In genomic region chr11:107562647-107563208, GRCh38 we compare ENCODE assay signal across 9 cellular contexts. TPM values are rescaled to one million over a fixed set of nuclear protein-coding genes. Genes with fewer than 3 reads are reported as not detected.
DNase-seq lines count a peak whose midpoint lies in the region; ATAC-seq and TF ChIP-seq lines count a peak whose summit lies in the region.
"Had no signal": no experiment of that assay in that cellular context is flagged by ENCODE, and none has a peak within 500 bp of the region (broad histone marks: within the 10 kb centered on the region; RNA-seq: fewer than 3 reads in every experiment).

No MANE protein-coding gene starts in this region.

- H3K27ac Mint-ChIP-seq in activated CD4-positive, alpha-beta T cell treated with anti-CD3 and anti-CD28 coated beads for 36 hours = peak overlapping the region; percentile 90

- H3K27me3 Mint-ChIP-seq in activated CD4-positive, alpha-beta T cell treated with anti-CD3 and anti-CD28 coated beads for 36 hours = no peaks in the 10 kb centered on the region

- TF ChIP-seq CTCF in OCI-LY7 (conservative IDR thresholded peaks at IDR 0.05; ENCODE audit: low read length) = no peak
- no peak for TF ChIP-seq CTCF in choroid plexus epithelial cell (conservative IDR thresholded peaks at IDR 0.05; ENCODE audit: low read depth, low read length)

- H3K4me3 ChIP-seq in OCI-LY7 (ENCODE audit: low read depth, low read length, poor library complexity, severe bottlenecking) (peak overlapping the region; percentile 76), choroid plexus epithelial cell (ENCODE audit: low read depth, low read length) (no peak overlapping the region)

- POLR2A ChIA-PET in activated CD4-positive, alpha-beta T cell treated with anti-CD3 and anti-CD28 coated beads for 36 hours (lab: Charles Lee) = interaction anchor here (0.5 to 0.8 kb wide), 4 partner anchors 19 to 212 kb away, joined by 3 to 9 read pairs (median 3); no protein-coding TSS in a partner anchor
- POLR2A ChIA-PET in OCI-LY7 (lab: Charles Lee) = interaction anchor here (1.0 to 3.6 kb wide), 7 partner anchors 9 to 126 kb away, joined by 3 to 32 read pairs (median 6); partner anchors contain the start of gene CWF19L2

- H2AFZ ChIP-seq in OCI-LY7 (ENCODE audit: low read length) = no peak overlapping the region

- no peak for DNase-seq in activated CD4-positive, alpha-beta T cell treated with anti-CD3 and anti-CD28 coated beads for 36 hours
- no peak for DNase-seq in activated CD4-positive, alpha-beta T cell treated with anti-CD3 and anti-CD28 coated beads for 1 hour
- DNase-seq in OCI-LY7 (ENCODE audit: low spot score) = no peak
- peak; percentile 62 for DNase-seq in choroid plexus epithelial cell (ENCODE audit: low read depth)
- peak; percentile 87 for DNase-seq in renal cortical epithelial cell (ENCODE audit: low read depth)
- DNase-seq in SHP77 treated with DMSO at 0.1 percent for 48 hours (lab: John Stamatoyannopoulos, UW) = no peak
- no peak for DNase-seq in NCI-H2227 treated with DMSO at 0.1 percent for 48 hours (lab: John Stamatoyannopoulos, UW)
- DNase-seq in NAMALWA (ENCODE audit: low spot score) = no peak
- DNase-seq: NCI-H510A had no signal

- peak overlapping the region; percentile 15 for H3K27ac ChIP-seq in OCI-LY7 (ENCODE audit: low read depth, low read length, poor library complexity, severe bottlenecking)

- H4K20me1 ChIP-seq in OCI-LY7 (ENCODE audit: insufficient read depth, low read length) = no peaks in the 10 kb centered on the region

- H3K4me1 Mint-ChIP-seq in activated CD4-positive, alpha-beta T cell treated with anti-CD3 and anti-CD28 coated beads for 36 hours = peaks cover 59% of the 10 kb centered on the region

- peaks cover 21% of the 10 kb centered on the region for H3K36me3 Mint-ChIP-seq in activated CD4-positive, alpha-beta T cell treated with anti-CD3 and anti-CD28 coated beads for 36 hours (ENCODE audit: low read depth)

- H3K4me2 ChIP-seq in OCI-LY7 (ENCODE audit: low read length) = peak overlapping the region; percentile 99

- H3K36me3 ChIP-seq in OCI-LY7 (ENCODE audit: insufficient read depth, low read length) = peaks cover 39% of the 10 kb centered on the region

- H3K4me1 ChIP-seq in OCI-LY7 (ENCODE audit: insufficient read depth, low read length, poor library complexity, severe bottlenecking) = peaks cover 38% of the 10 kb centered on the region

- intact Hi-C loops in activated CD4-positive, alpha-beta T cell treated with anti-CD3 and anti-CD28 coated beads for 36 hours (cut with DNase I, micrococcal nuclease) = loop anchor here (1.0 to 10.0 kb wide), 6 partner anchors 127 to 1105 kb away; partner anchors contain the start of genes ATM (in 1 of the 2), C11orf65 (in 1 of the 2), DDX10 (in 1 of the 2) and EXPH5 (in 1 of the 2)
- intact Hi-C loops in OCI-LY7 (cut with micrococcal nuclease; ENCODE audit: unreplicated experiment) = loop anchor here (1.0 to 10.0 kb wide), 5 partner anchors 45 to 662 kb away; partner anchors contain the start of genes ATM, CUL5 and NPAT

- CTCF ChIA-PET in activated CD4-positive, alpha-beta T cell treated with anti-CD3 and anti-CD28 coated beads for 36 hours (lab: Charles Lee) = interaction anchor here (0.5 to 6.9 kb wide), 12 partner anchors 10 to 336 kb away, joined by 3 to 49 read pairs (median 5); partner anchors contain the start of gene CWF19L2
- CTCF ChIA-PET in OCI-LY7 (lab: Charles Lee; ENCODE audit: unreplicated experiment) = interaction anchor here (0.6 to 2.1 kb wide), 3 partner anchors 9 to 126 kb away, joined by 3 to 11 read pairs (median 7); no protein-coding TSS in a partner anchor

- peaks cover 55% of the 10 kb centered on the region for H3K79me2 ChIP-seq in OCI-LY7 (ENCODE audit: insufficient read depth, low read depth, low read length)

- BruUV-seq in OCI-LY7 (replicated peaks; lab: Mats Ljungman, UMichigan) = no TSS peak

- H3K9me3 Mint-ChIP-seq in activated CD4-positive, alpha-beta T cell treated with anti-CD3 and anti-CD28 coated beads for 36 hours (ENCODE audit: low read depth) = no peaks in the 10 kb centered on the region

- no peaks in the 10 kb centered on the region for H3K9me3 ChIP-seq in OCI-LY7 (ENCODE audit: low read length)

- H3K4me3 Mint-ChIP-seq in activated CD4-positive, alpha-beta T cell treated with anti-CD3 and anti-CD28 coated beads for 36 hours = peak overlapping the region; percentile 39

- no peaks in the 10 kb centered on the region for H3K9me2 ChIP-seq in OCI-LY7 (ENCODE audit: insufficient read depth, low read length)

- ATAC-seq in activated CD4-positive, alpha-beta T cell treated with anti-CD3 and anti-CD28 coated beads for 36 hours = peak; percentile 43

RNA-seq across cellular contexts. Expression of gene ALKBH8, which starts 2.8 kb away (rescaled TPM):
- total RNA-seq in activated CD4-positive, alpha-beta T cell treated with anti-CD3 and anti-CD28 coated beads for 36 hours = 10 to 100 TPM; 11.4 to 12.6 TPM
- total RNA-seq in OCI-LY7 (2014; rRNA removed; shearing (Covaris generic)) = 12.2 and 21.3 TPM in 2 replicates
- 16.8 and 20.0 TPM in 2 replicates for total RNA-seq in OCI-LY7 (2022)
- total RNA-seq in renal cortical epithelial cell = 8.9 and 9.8 TPM in 2 replicates

RNA-seq across cellular contexts. Expression of gene ELMOD1, which starts 28.2 kb away (rescaled TPM):
- total RNA-seq in activated CD4-positive, alpha-beta T cell treated with anti-CD3 and anti-CD28 coated beads for 36 hours = not detected
- total RNA-seq in OCI-LY7 (2014; rRNA removed; shearing (Covaris generic)) = not detected in 2 replicates
- total RNA-seq in OCI-LY7 (2022) (not detected in 2 replicates), renal cortical epithelial cell (0.10 TPM in 1 of 2 replicates, not detected in the other)

Comparison
In these comparisons a context has a peak if more than half of its experiments do, and no peak if none do; other contexts are left out.
1. DNase-seq: peak in choroid plexus epithelial cell (single experiment) and renal cortical epithelial cell (single experiment); none in activated CD4-positive, alpha-beta T cell treated with anti-CD3 and anti-CD28 coated beads for 36 hours (single experiment), activated CD4-positive, alpha-beta T cell treated with anti-CD3 and anti-CD28 coated beads for 1 hour (single experiment), OCI-LY7 (single experiment), SHP77 treated with DMSO at 0.1 percent for 48 hours (single experiment), NCI-H2227 treated with DMSO at 0.1 percent for 48 hours (single experiment) and NAMALWA (single experiment).